ENCODE assay signal across 19 cellular contexts in genomic region chr1:15364740-15365139, GRCh38. TPM values are rescaled to one million over a fixed set of nuclear protein-coding genes. Genes with fewer than 3 reads are reported as not detected.
A peak's percentile ranks its signal among the peaks of the same experiment; 100 is the strongest.
DNase-seq lines count a peak whose midpoint lies in the region; ATAC-seq, FAIRE-seq and TF ChIP-seq lines count a peak whose summit lies in the region.
"Had no signal": no experiment of that assay in that cellular context is flagged by ENCODE, and none has a peak within 500 bp of the region (broad histone marks: within the 10 kb centered on the region; RNA-seq: fewer than 3 reads in every experiment).

No MANE protein-coding gene starts in this region.

- no peak for TF ChIP-seq POLR2A in H1 (IDR thresholded peaks at IDR 0.05; ENCODE audit: control extremely low read depth in 1 of 2, low read depth in 2 of 2, low read length in 2 of 2)

- H3K4me1 Mint-ChIP-seq in stimulated activated effector memory CD8-positive, alpha-beta T cell treated with anti-CD3 and anti-CD28 coated beads, Interleukin-12 subunit alpha, Interleukin-12 subunit beta, amount 100 ng/mL, for 72 hours = peaks cover 7% of the 10 kb centered on the region

- H3K9ac ChIP-seq in H1 (replicated peaks in 1 of 4; ENCODE audit: extremely low read depth in 1 of 4, low read depth in 3 of 4, low read length in 3 of 4) = no peak overlapping the region

- H3K9me3 ChIP-seq in Panc1 (ENCODE audit: control insufficient read depth, insufficient read depth, low read depth, low read length) = no peaks in the 10 kb centered on the region
- H3K9me3 ChIP-seq in H1 (ENCODE audit: insufficient read depth in 2 of 2, low read depth in 1 of 2, low read length in 1 of 2) = no peaks in the 10 kb centered on the region
- no peaks in the 10 kb centered on the region for H3K9me3 ChIP-seq in HAP-1
- H3K9me3 ChIP-seq: neutrophil had no signal

- H4K20me1 ChIP-seq in H1 (replicated peaks in 1 of 2; ENCODE audit: control insufficient read depth in 1 of 2, insufficient read depth in 2 of 2, low read length in 2 of 2) = no peaks in the 10 kb centered on the region

- 80% methylated on average over 5 of the region's 5 CpGs; no CpG with 5 or more reads in 1 of the 2 experiments for WGBS in H1 (ENCODE audit: extremely low coverage in 1 of 2, insufficient coverage in 1 of 2, insufficient read length in 1 of 2, insufficient replicate concordance in 2 of 2, low coverage in 1 of 2, low lambda C conversion rate in 2 of 2, missing lambda C conversion rate in 1 of 2), 2 experiments

- H3K14ac ChIP-seq in H1 (ENCODE audit: insufficient read length) = no peak overlapping the region

- H3K4me3 Mint-ChIP-seq in stimulated activated effector memory CD8-positive, alpha-beta T cell treated with anti-CD3 and anti-CD28 coated beads, Interleukin-12 subunit alpha, Interleukin-12 subunit beta, amount 100 ng/mL, for 72 hours = no peak overlapping the region

- no peak overlapping the region for H4K91ac ChIP-seq in H1 (replicated peaks; ENCODE audit: insufficient read length, low read length)

- H3K56ac ChIP-seq in H1 (replicated peaks; ENCODE audit: insufficient read length, low read depth, low read length) = no peak overlapping the region

- peak; percentile 25 for DNase-seq in DMS 273 (lab: John Stamatoyannopoulos, UW; ENCODE audit: unreplicated experiment)
- no peak for DNase-seq in DMS 273 treated with DMSO at 0.1 percent for 48 hours (lab: John Stamatoyannopoulos, UW)
- no peak for DNase-seq in Panc1 (ENCODE audit: low read depth, low spot score)
- DNase-seq in H1 (ENCODE audit: low read depth in 1 of 2, low spot score in 2 of 2) = no peak
- DNase-seq in stimulated activated effector memory CD8-positive, alpha-beta T cell treated with anti-CD3 and anti-CD28 coated beads, Interleukin-12 subunit alpha, Interleukin-12 subunit beta, amount 100 ng/mL, for 72 hours (ENCODE audit: low spot score in 2 of 2) = no peak
- no peak for DNase-seq in NCI-H446 (lab: John Stamatoyannopoulos, UW)
- DNase-seq in HAP-1 (ENCODE audit: low spot score in 2 of 2) = no peak
- DNase-seq: activated effector memory CD4-positive, alpha-beta T cell treated with Interleukin-2 at 50 U/mL for 16 hours; C1 segment of cervical spinal cord; glutamatergic neuron; Kasumi-1; NCI-H146; stimulated activated CD8-positive, alpha-beta memory T cell treated with anti-CD3 and anti-CD28 coated beads, Interleukin-4, amount 100 ng/mL, for 48 hours had no signal

- no peaks in the 10 kb centered on the region for H3K27me3 ChIP-seq in Panc1 (ENCODE audit: control insufficient read depth, insufficient read depth, low read length)
- H3K27me3 ChIP-seq in H1 (replicated peaks in 1 of 4; ENCODE audit: control insufficient read depth in 3 of 4, extremely low read depth in 1 of 4, insufficient read depth in 3 of 4, low read length in 3 of 4) = no peaks in the 10 kb centered on the region; a peak in 1 of 7 replicates
- H3K27me3 ChIP-seq in HAP-1 (ENCODE audit: low read depth) = no peaks in the 10 kb centered on the region

- no peak overlapping the region for H3K23ac ChIP-seq in H1 (ENCODE audit: insufficient read length)

- no peaks in the 10 kb centered on the region for H3K23me2 ChIP-seq in H1 (ENCODE audit: low read depth, low read length)

- BruUV-seq in Panc1 (replicated peaks; lab: Mats Ljungman, UMichigan) = no TSS peak

- H3K27ac ChIP-seq in Panc1 (ENCODE audit: low read length) (no peak overlapping the region), H1 (ENCODE audit: low read depth, low read length) (no peak overlapping the region)
- H3K27ac ChIP-seq: 22Rv1, neutrophil had no signal

- H3K79me1 ChIP-seq in H1 (ENCODE audit: low read depth, low read length) = no peaks in the 10 kb centered on the region

- no peak overlapping the region for H4K5ac ChIP-seq in H1 (ENCODE audit: insufficient read length, low read depth, low read length)

- no peaks in the 10 kb centered on the region for H3K36me3 Mint-ChIP-seq in stimulated activated effector memory CD8-positive, alpha-beta T cell treated with anti-CD3 and anti-CD28 coated beads, Interleukin-12 subunit alpha, Interleukin-12 subunit beta, amount 100 ng/mL, for 72 hours

- H3K4me3 ChIP-seq in Panc1 (ENCODE audit: low read depth in 2 of 2, low read length in 2 of 2) = no peak overlapping the region
- no peak overlapping the region for H3K4me3 ChIP-seq in H1 (ENCODE audit: extremely low read depth in 1 of 4, insufficient read depth in 2 of 4, low read depth in 3 of 4, low read length in 4 of 4)
- H3K4me3 ChIP-seq in HAP-1 = no peak overlapping the region

- no peak overlapping the region; the same call in 1 of the 2 replicates for H2BK12ac ChIP-seq in H1 (ENCODE audit: low read depth, low read length)

- H2BK120ac ChIP-seq in H1 (replicated peaks; ENCODE audit: low read depth, low read length) = no peak overlapping the region

- H2BK5ac ChIP-seq in H1 (ENCODE audit: low read depth, low read length) = no peak overlapping the region

- no peak overlapping the region for H4K8ac ChIP-seq in H1 (ENCODE audit: extremely low read depth, insufficient read depth, low read length)

- H3K4me2 ChIP-seq in H1 (ENCODE audit: insufficient read depth in 1 of 2, low read depth in 2 of 2, low read length in 2 of 2) = no peak overlapping the region

- H3K4ac ChIP-seq in H1 (replicated peaks; ENCODE audit: insufficient read length, low read depth, low read length) = no peak overlapping the region

- H3K79me2 ChIP-seq in H1 (ENCODE audit: control insufficient read depth in 1 of 2, insufficient read depth in 2 of 2, low read length in 2 of 2) = no peaks in the 10 kb centered on the region

- ATAC-seq in Panc1 (0 out of 2 replicates have a peak, but pooled peaks have one; percentile 49), GM21381 (IDR thresholded peaks at IDR 0.05; ENCODE audit: unreplicated experiment) (no peak)
- peak; percentile 76 for ATAC-seq in stimulated activated effector memory CD8-positive, alpha-beta T cell treated with anti-CD3 and anti-CD28 coated beads, Interleukin-12 subunit alpha, Interleukin-12 subunit beta, amount 100 ng/mL, for 72 hours
- ATAC-seq: sciatic nerve had no signal

- TF ChIP-seq CTCF in Panc1 (IDR thresholded peaks at IDR 0.05) = no peak
- peak; percentile 20 to 46 (median 43); a peak in 3 of 4 replicates for TF ChIP-seq CTCF in H1 (IDR thresholded peaks at IDR 0.05; ENCODE audit: control extremely low read depth in 1 of 3, insufficient read depth in 1 of 3, low read depth in 1 of 3, low read length in 3 of 3)

- H3K36me3 ChIP-seq in Panc1 (ENCODE audit: control insufficient read depth, insufficient read depth, low read length) (no peaks in the 10 kb centered on the region), H1 (ENCODE audit: control insufficient read depth in 2 of 4, insufficient read depth in 4 of 4, low read length in 3 of 4) (no peaks in the 10 kb centered on the region), HAP-1 (replicated peaks) (no peaks in the 10 kb centered on the region)
- H3K36me3 ChIP-seq: neutrophil had no signal

- peak overlapping the region; percentile 48 for H3K18ac ChIP-seq in H1 (ENCODE audit: extremely low read depth, low read length)

- no peak overlapping the region for H2BK15ac ChIP-seq in H1 (ENCODE audit: low read length)

- no peak for TF ChIP-seq EP300 in H1 (IDR thresholded peaks at IDR 0.05; ENCODE audit: borderline replicate concordance in 1 of 2, low read depth in 2 of 2, low read length in 2 of 2)

- no peaks in the 10 kb centered on the region for H3K4me1 ChIP-seq in Panc1 (ENCODE audit: control insufficient read depth, insufficient read depth, low read length)
- no peaks in the 10 kb centered on the region for H3K4me1 ChIP-seq in H1 (replicated peaks in 1 of 4; ENCODE audit: control insufficient read depth in 3 of 4, insufficient read depth in 4 of 4, low read length in 3 of 4)
- no peaks in the 10 kb centered on the region for H3K4me1 ChIP-seq in HAP-1

- H2AK5ac ChIP-seq in H1 (ENCODE audit: low read depth, low read length) = no peak overlapping the region

- POLR2A ChIA-PET in Panc1 (lab: Charles Lee) = no interaction called here
- POLR2A ChIA-PET in H1 (lab: Charles Lee; ENCODE audit: partially characterized antibody) = no interaction called here

- no peak overlapping the region for H2BK20ac ChIP-seq in H1 (ENCODE audit: low read length)

- no peak for FAIRE-seq in H1 (lab: Jason Lieb, UNC)
- FAIRE-seq: endothelial cell of umbilical vein, islet of Langerhans had no signal

- CTCF ChIA-PET in Panc1 (lab: Charles Lee) (no interaction called here), H1 (lab: Charles Lee; ENCODE audit: partially characterized antibody) (interaction anchor here (0.9 to 1.5 kb wide), 2 partner anchors 42 to 67 kb away, joined by 4 to 5 read pairs; no protein-coding TSS in a partner anchor)

- H3K27ac Mint-ChIP-seq in stimulated activated effector memory CD8-positive, alpha-beta T cell treated with anti-CD3 and anti-CD28 coated beads, Interleukin-12 subunit alpha, Interleukin-12 subunit beta, amount 100 ng/mL, for 72 hours = no peak overlapping the region

- no peak overlapping the region for H2AFZ ChIP-seq in H1 (ENCODE audit: low read length)

- in situ Hi-C loops in Panc1 (cut with HindIII; ENCODE audit: low pct_unique_long_range_greater_than_20kb, low sequenced_read_pairs) = no loop called here
- in situ Hi-C loops in HAP-1 (cut with MboI; ENCODE audit: low sequenced_read_pairs) = no loop called here

- H3K9me3 Mint-ChIP-seq in stimulated activated effector memory CD8-positive, alpha-beta T cell treated with anti-CD3 and anti-CD28 coated beads, Interleukin-12 subunit alpha, Interleukin-12 subunit beta, amount 100 ng/mL, for 72 hours = no peaks in the 10 kb centered on the region

- TF ChIP-seq RAD21 in H1 (IDR thresholded peaks at IDR 0.05 in 1 of 2, conservative IDR thresholded peaks at IDR 0.05 in 1 of 2; ENCODE audit: low read depth in 2 of 2, low read length in 2 of 2) = peak; percentile 27 to 42; a peak in 2 of 4 replicates

- intact Hi-C loops in Panc1 (cut with micrococcal nuclease; ENCODE audit: unreplicated experiment) = no loop called here

TF ChIP-seq in H1, 55 proteins besides CTCF, POLR2A, EP300 and RAD21:
- TF ChIP-seq CEBPB (IDR thresholded peaks at IDR 0.05; ENCODE audit: low read depth, low read length) = no peak
- TF ChIP-seq BACH1 (IDR thresholded peaks at IDR 0.05; ENCODE audit: low read length) = peak; percentile 34; the same call in 1 of the 2 replicates

RNA-seq across cellular contexts. Expression of gene EFHD2, which starts 44.9 kb away (rescaled TPM):
- total RNA-seq in Panc1 (2021; ENCODE audit: unreplicated experiment) = 90.8 TPM
- 96.2 TPM for polyA plus RNA-seq in Panc1 (2012; ENCODE audit: insufficient read length)
- total RNA-seq in H1 (2021; fragmentation: NEBNext Ultra II Directional; extraction: Animal tissue kit (Norgen Biotek cat#: 25700)) = 23.5 and 25.1 TPM in 2 replicates
- polyA plus RNA-seq in H1 (2011; rRNA removed) = 24.4 and 30.8 TPM in 2 replicates
- 24.6 TPM for polyA plus RNA-seq in H1 (2011; cell fraction: cytosol; rRNA removed)
- 22.1 TPM for polyA plus RNA-seq in H1 (2011; cell fraction: nucleus; rRNA removed)
- 16.3 to 23.1 TPM (median 20.7 TPM) in 4 replicates for polyA plus RNA-seq in H1 (2012, experiment 1 of 2)
- polyA plus RNA-seq in H1 (2012, experiment 2 of 2) = 23.1 TPM
- 16.3 TPM for polyA plus RNA-seq in H1 (2013, experiment 1 of 2)
- polyA plus RNA-seq in H1 (2013, experiment 2 of 2) = 16.6 TPM
- polyA minus RNA-seq in H1 (2011; rRNA and poly(A)+ RNA removed) = 4.3 and 4.8 TPM in 2 replicates
- 16.7 TPM for polyA minus RNA-seq in H1 (2011; cell fraction: cytosol; rRNA and poly(A)+ RNA removed)
- 5.9 TPM for polyA minus RNA-seq in H1 (2011; cell fraction: nucleus; rRNA and poly(A)+ RNA removed)
